9 cellular contexts compared by ENCODE assay signal in genomic region chr7:140404565-140405080, GRCh38. TPM values are rescaled to one million over a fixed set of nuclear protein-coding genes. Genes with fewer than 3 reads are reported as not detected.
DNase-seq lines count a peak whose midpoint lies in the region; ATAC-seq and TF ChIP-seq lines count a peak whose summit lies in the region.
"Had no signal": no experiment of that assay in that cellular context is flagged by ENCODE, and none has a peak within 500 bp of the region (broad histone marks: within the 10 kb centered on the region; RNA-seq: fewer than 3 reads in every experiment).

No MANE protein-coding gene starts in this region.

- TF ChIP-seq CTCF in Calu3 (IDR thresholded peaks at IDR 0.05; ENCODE audit: unreplicated experiment) (no peak), natural killer cell (IDR thresholded peaks at IDR 0.05) (no peak)

- H3K27me3 Mint-ChIP-seq in Calu3 (ENCODE audit: unreplicated experiment) = no peaks in the 10 kb centered on the region
- H3K27me3 Mint-ChIP-seq in central memory CD8-positive, alpha-beta T cell = no peaks in the 10 kb centered on the region
- no peaks in the 10 kb centered on the region for H3K27me3 Mint-ChIP-seq in natural killer cell (ENCODE audit: low read depth in 2 of 2)

- H3K36me3 Mint-ChIP-seq in Calu3 (ENCODE audit: insufficient read depth, unreplicated experiment) (peaks cover 12% of the 10 kb centered on the region), natural killer cell (no peaks in the 10 kb centered on the region)
- peaks cover 9% of the 10 kb centered on the region for H3K36me3 Mint-ChIP-seq in central memory CD8-positive, alpha-beta T cell (ENCODE audit: insufficient read depth)

- no peak overlapping the region for H3K27ac Mint-ChIP-seq in Calu3 (ENCODE audit: unreplicated experiment)
- peak overlapping the region; percentile 100 for H3K27ac Mint-ChIP-seq in central memory CD8-positive, alpha-beta T cell (ENCODE audit: low read depth)
- H3K27ac Mint-ChIP-seq in natural killer cell = peak overlapping the region; percentile 82 to 98

- intact Hi-C loops in Calu3 (cut with micrococcal nuclease; ENCODE audit: unreplicated experiment) (no loop called here), natural killer cell (cut with micrococcal nuclease) (no loop called here)

- H3K4me3 Mint-ChIP-seq in Calu3 (ENCODE audit: low read depth, unreplicated experiment) = peak overlapping the region; percentile 98
- H3K4me3 Mint-ChIP-seq in central memory CD8-positive, alpha-beta T cell = peak overlapping the region; percentile 96
- peak overlapping the region; percentile 93 for H3K4me3 Mint-ChIP-seq in natural killer cell

- ATAC-seq in central memory CD8-positive, alpha-beta T cell (replicated peaks; ENCODE audit: extremely low read depth, poor library complexity, severe bottlenecking) = no peak
- no peak for ATAC-seq in natural killer cell
- no peak for ATAC-seq in GM18502 (IDR thresholded peaks at IDR 0.05; ENCODE audit: poor library complexity, unreplicated experiment)

- no peak for DNase-seq in Calu3
- peak; percentile 40 for DNase-seq in NCI-H1105 treated with DMSO at 0.1 percent for 48 hours (lab: John Stamatoyannopoulos, UW)
- DNase-seq in central memory CD8-positive, alpha-beta T cell (ENCODE audit: low spot score in 2 of 2) = no peak
- no peak for DNase-seq in natural killer cell
- no peak for DNase-seq in putamen (ENCODE audit: low spot score)
- DNase-seq in iPS-NIHi11 (ENCODE audit: low spot score) = no peak
- DNase-seq: NCI-H1092 treated with DMSO at 0.1 percent for 48 hours had no signal

- BruUV-seq in Calu3 (replicated peaks; lab: Mats Ljungman, UMichigan) = no TSS peak

- CTCF ChIA-PET in Calu3 (lab: Charles Lee) = interaction anchor here (0.6 kb wide), 1 partner anchor 251 kb away, joined by 4 read pairs; no protein-coding TSS in a partner anchor

- H3K4me1 Mint-ChIP-seq in Calu3 (ENCODE audit: low read depth, unreplicated experiment) (peaks cover 23% of the 10 kb centered on the region), natural killer cell (peaks cover 15 to 17% of the 10 kb centered on the region in 2 donors)
- H3K4me1 Mint-ChIP-seq in central memory CD8-positive, alpha-beta T cell = peaks cover 17% of the 10 kb centered on the region

- H3K9me3 Mint-ChIP-seq in Calu3 (ENCODE audit: low read depth, unreplicated experiment) = no peaks in the 10 kb centered on the region
- H3K9me3 Mint-ChIP-seq in central memory CD8-positive, alpha-beta T cell = no peaks in the 10 kb centered on the region
- no peaks in the 10 kb centered on the region for H3K9me3 Mint-ChIP-seq in natural killer cell

RNA-seq across cellular contexts. Expression of gene RAB19, which starts 0.8 kb away (rescaled TPM):
- 4.7 and 7.1 TPM in 2 replicates for total RNA-seq in Calu3 (2022)
- total RNA-seq in natural killer cell = 1 to 10 TPM; 1.9 to 3.3 (median 2.8) TPM
- total RNA-seq: cerebellum had no signal

RNA-seq across cellular contexts. Expression of gene SLC37A3, which starts 6.3 kb away (rescaled TPM):
- 62.5 and 65.2 TPM in 2 replicates for total RNA-seq in Calu3 (2022)
- 10 to 100 TPM; 19.1 to 26.4 (median 24.5) TPM for total RNA-seq in natural killer cell
